In genomic region chr11:126855536-126855935, GRCh38 we compare ENCODE assay signal across 35 cellular contexts.
DNase-seq lines count a peak whose midpoint lies in the region; ATAC-seq and TF ChIP-seq lines count a peak whose summit lies in the region.
"Had no signal": no experiment of that assay in that cellular context is flagged by ENCODE, and none has a peak within 500 bp of the region (broad histone marks: within the 10 kb centered on the region; RNA-seq: fewer than 3 reads in every experiment).

No MANE protein-coding gene starts in this region.

- H2AK5ac ChIP-seq in mesenchymal stem cell (ENCODE audit: low read length, severe bottlenecking) = peak overlapping the region; percentile 79
- no peak overlapping the region for H2AK5ac ChIP-seq in neuronal stem cell (ENCODE audit: low read depth, low read length)

- DNase-seq in endodermal cell (peak; percentile 25), mesenchymal stem cell (no peak), neuronal stem cell (ENCODE audit: low spot score) (no peak), osteocyte (ENCODE audit: extremely low spot score, unreplicated experiment) (peak; percentile 59), immature natural killer cell (no peak)
- DNase-seq in stimulated activated CD4-positive, alpha-beta T cell treated with anti-CD3 and anti-CD28 coated beads, Interleukin-4, amount 100 ng/mL, for 24 hours = no peak
- DNase-seq: 8988T; ACHN; AML-193; BE2C; C1 segment of cervical spinal cord; Caco-2; Calu3; CD4-positive, alpha-beta memory T cell; CD4-positive, alpha-beta T cell; CD4-positive, CD25-positive, alpha-beta regulatory T cell; CD8-positive, alpha-beta memory T cell; CD8-positive, alpha-beta T cell; COR-L47; DMS 273 treated with DMSO at 0.1 percent for 48 hours; DMS153; DMS53; DMS79; DMS79 treated with DMSO at 0.1 percent for 48 hours; DND-41; EL had no signal

- no peak overlapping the region for H3K4me2 ChIP-seq in mesenchymal stem cell (ENCODE audit: low read length, poor library complexity, severe bottlenecking)
- no peak overlapping the region for H3K4me2 ChIP-seq in neuronal stem cell (ENCODE audit: insufficient read depth, low read length, poor library complexity, severe bottlenecking)
- H3K4me2 ChIP-seq: A549; BLaER1; BLaER1 treated with 17β-estradiol and CSF1 and Interleukin-3, amounts not matched to agents 10 nM and 100 nM had no signal

- H3K27ac ChIP-seq in endodermal cell (ENCODE audit: low read depth, low read length) = no peak overlapping the region
- H3K27ac ChIP-seq in mesenchymal stem cell (ENCODE audit: low read length, poor library complexity, severe bottlenecking) = no peak overlapping the region
- no peak overlapping the region for H3K27ac ChIP-seq in neuronal stem cell (replicated peaks; ENCODE audit: low read length)
- H3K27ac ChIP-seq: 22Rv1; BLaER1; BLaER1 treated with 17β-estradiol and CSF1 and Interleukin-3, amounts not matched to agents 10 nM and 100 nM; C4-2B had no signal

- H3K14ac ChIP-seq in mesenchymal stem cell (ENCODE audit: low read length in 2 of 2) (no peak overlapping the region), neuronal stem cell (ENCODE audit: low read length) (no peak overlapping the region)

- H2AFZ ChIP-seq in mesenchymal stem cell (ENCODE audit: low read depth, low read length) (no peak overlapping the region), neuronal stem cell (ENCODE audit: low read length) (no peak overlapping the region)

- H3K9me3 Mint-ChIP-seq in endodermal cell (no peaks in the 10 kb centered on the region), osteocyte (ENCODE audit: unreplicated experiment) (no peaks in the 10 kb centered on the region), immature natural killer cell (no peaks in the 10 kb centered on the region)
- H3K9me3 Mint-ChIP-seq: CD4-positive, alpha-beta memory T cell; CD4-positive, alpha-beta T cell; CD8-positive, alpha-beta T cell had no signal

- H3K23ac ChIP-seq in mesenchymal stem cell (ENCODE audit: low read length in 2 of 2) = no peak overlapping the region
- no peak overlapping the region for H3K23ac ChIP-seq in neuronal stem cell (ENCODE audit: low read depth, low read length, poor library complexity)

- H3K27ac Mint-ChIP-seq in endodermal cell = no peak overlapping the region
- no peak overlapping the region for H3K27ac Mint-ChIP-seq in osteocyte (ENCODE audit: unreplicated experiment)
- no peak overlapping the region for H3K27ac Mint-ChIP-seq in immature natural killer cell
- H3K27ac Mint-ChIP-seq: B cell; CD14-positive monocyte; CD4-positive, alpha-beta T cell; CD4-positive, CD25-positive, alpha-beta regulatory T cell; CD8-positive, alpha-beta memory T cell; CD8-positive, alpha-beta T cell had no signal

- H3K36me3 Mint-ChIP-seq in endodermal cell (ENCODE audit: low read depth) = no peaks in the 10 kb centered on the region
- H3K36me3 Mint-ChIP-seq in osteocyte (ENCODE audit: unreplicated experiment) = no peaks in the 10 kb centered on the region
- H3K36me3 Mint-ChIP-seq in immature natural killer cell = no peaks in the 10 kb centered on the region
- H3K36me3 Mint-ChIP-seq: CD14-positive monocyte; CD4-positive, alpha-beta memory T cell; CD4-positive, CD25-positive, alpha-beta regulatory T cell; CD8-positive, alpha-beta memory T cell; CD8-positive, alpha-beta T cell had no signal

- H3K36me3 ChIP-seq in endodermal cell (ENCODE audit: control insufficient read depth, insufficient read depth, low read length) (no peaks in the 10 kb centered on the region), mesenchymal stem cell (ENCODE audit: control insufficient read depth in 1 of 2, insufficient read depth in 2 of 2, low read depth in 1 of 2, low read length in 2 of 2) (no peaks in the 10 kb centered on the region), neuronal stem cell (replicated peaks in 1 of 2; ENCODE audit: control insufficient read depth in 2 of 2, insufficient read depth in 2 of 2, low read length in 2 of 2) (no peaks in the 10 kb centered on the region)
- H3K36me3 ChIP-seq: BE2C; BLaER1; BLaER1 treated with 17β-estradiol and CSF1 and Interleukin-3, amounts not matched to agents 10 nM and 100 nM had no signal

- H3K4me1 Mint-ChIP-seq in endodermal cell = no peaks in the 10 kb centered on the region
- peaks cover 12% of the 10 kb centered on the region for H3K4me1 Mint-ChIP-seq in osteocyte (ENCODE audit: unreplicated experiment)
- H3K4me1 Mint-ChIP-seq in immature natural killer cell = no peaks in the 10 kb centered on the region
- H3K4me1 Mint-ChIP-seq: B cell; CD14-positive monocyte; CD4-positive, alpha-beta memory T cell; CD4-positive, CD25-positive, alpha-beta regulatory T cell; CD8-positive, alpha-beta memory T cell had no signal

- H2BK5ac ChIP-seq in mesenchymal stem cell (ENCODE audit: low read depth, low read length, poor library complexity, severe bottlenecking) (peak overlapping the region; percentile 20), neuronal stem cell (ENCODE audit: low read length) (peak overlapping the region; percentile 6)

- no peak overlapping the region for H4K91ac ChIP-seq in mesenchymal stem cell (ENCODE audit: low read length)
- no peak overlapping the region for H4K91ac ChIP-seq in neuronal stem cell (ENCODE audit: low read depth, low read length, poor library complexity)

- H3K4me1 ChIP-seq in endodermal cell (ENCODE audit: control insufficient read depth, insufficient read depth, low read length) (no peaks in the 10 kb centered on the region), mesenchymal stem cell (ENCODE audit: control insufficient read depth, insufficient read depth, low read depth, low read length) (peaks cover 10% of the 10 kb centered on the region), neuronal stem cell (ENCODE audit: control insufficient read depth in 2 of 2, insufficient read depth in 1 of 2, low read depth in 1 of 2, low read length in 2 of 2) (no peaks in the 10 kb centered on the region)
- H3K4me1 ChIP-seq: BE2C; BLaER1; BLaER1 treated with 17β-estradiol and CSF1 and Interleukin-3, amounts not matched to agents 10 nM and 100 nM; Caco-2 had no signal

- H3K9me3 ChIP-seq in endodermal cell (ENCODE audit: control insufficient read depth, low read length) (no peaks in the 10 kb centered on the region), mesenchymal stem cell (ENCODE audit: control insufficient read depth, low read length) (no peaks in the 10 kb centered on the region), neuronal stem cell (replicated peaks in 1 of 2; ENCODE audit: control insufficient read depth in 2 of 2, insufficient read depth in 1 of 2, low read depth in 1 of 2, low read length in 2 of 2) (no peaks in the 10 kb centered on the region)
- H3K9me3 ChIP-seq: A549; BE2C; BLaER1; BLaER1 treated with 17β-estradiol and CSF1 and Interleukin-3, amounts not matched to agents 10 nM and 100 nM; Caco-2 had no signal

- H3K18ac ChIP-seq in mesenchymal stem cell (ENCODE audit: low read depth in 1 of 2, low read length in 2 of 2) = no peak overlapping the region
- peak overlapping the region; percentile 35 for H3K18ac ChIP-seq in neuronal stem cell (ENCODE audit: low read length)

- H3K79me1 ChIP-seq in mesenchymal stem cell (replicated peaks; ENCODE audit: low read length, poor library complexity, severe bottlenecking) (peaks cover 16% of the 10 kb centered on the region), neuronal stem cell (ENCODE audit: low read depth, low read length) (no peaks in the 10 kb centered on the region)

- H3K4me3 ChIP-seq in endodermal cell (ENCODE audit: low read length) = no peak overlapping the region
- H3K4me3 ChIP-seq in mesenchymal stem cell (ENCODE audit: insufficient read depth in 1 of 2, low read depth in 1 of 2, low read length in 2 of 2) = no peak overlapping the region
- no peak overlapping the region for H3K4me3 ChIP-seq in neuronal stem cell (ENCODE audit: low read length in 2 of 2)
- H3K4me3 ChIP-seq: A549; BLaER1; BLaER1 treated with 17β-estradiol and CSF1 and Interleukin-3, amounts not matched to agents 10 nM and 100 nM had no signal

- H2BK12ac ChIP-seq in mesenchymal stem cell (ENCODE audit: low read length in 2 of 2) (no peak overlapping the region), neuronal stem cell (ENCODE audit: low read length) (no peak overlapping the region)

- ATAC-seq in HG02884 (IDR thresholded peaks at IDR 0.05; ENCODE audit: unreplicated experiment) (no peak), HG03159 (IDR thresholded peaks at IDR 0.05; ENCODE audit: unreplicated experiment) (no peak)
- ATAC-seq: A549; CD8-positive, alpha-beta T cell had no signal

- H3K27me3 Mint-ChIP-seq in endodermal cell (ENCODE audit: insufficient read depth) (peaks cover 10% of the 10 kb centered on the region), osteocyte (ENCODE audit: unreplicated experiment) (no peaks in the 10 kb centered on the region), immature natural killer cell (ENCODE audit: low read depth in 3 of 3) (peaks cover 0 to 2% (median 1%) of the 10 kb centered on the region in 3 donors)
- H3K27me3 Mint-ChIP-seq: CD4-positive, alpha-beta memory T cell; CD4-positive, CD25-positive, alpha-beta regulatory T cell; CD8-positive, alpha-beta memory T cell had no signal

- H3K4ac ChIP-seq in mesenchymal stem cell (ENCODE audit: low read depth in 1 of 2, low read length in 2 of 2) = no peak overlapping the region
- H3K4ac ChIP-seq in neuronal stem cell (ENCODE audit: low read length) = no peak overlapping the region

- H3K4me3 Mint-ChIP-seq in endodermal cell (no peak overlapping the region), osteocyte (ENCODE audit: unreplicated experiment) (no peak overlapping the region), immature natural killer cell (no peak overlapping the region)
- H3K4me3 Mint-ChIP-seq: B cell; CD4-positive, alpha-beta memory T cell; CD4-positive, alpha-beta T cell; CD4-positive, CD25-positive, alpha-beta regulatory T cell; CD8-positive, alpha-beta memory T cell; CD8-positive, alpha-beta T cell had no signal

- H2BK120ac ChIP-seq in mesenchymal stem cell (ENCODE audit: low read depth, low read length) = no peak overlapping the region
- no peak overlapping the region for H2BK120ac ChIP-seq in neuronal stem cell (ENCODE audit: low read depth, low read length)

- H3K9ac ChIP-seq in endodermal cell (ENCODE audit: extremely low read depth, low read length, poor library complexity, severe bottlenecking) = no peak overlapping the region
- no peak overlapping the region for H3K9ac ChIP-seq in mesenchymal stem cell (ENCODE audit: low read length)
- no peak overlapping the region for H3K9ac ChIP-seq in neuronal stem cell (ENCODE audit: low read depth, low read length, poor library complexity)
- H3K9ac ChIP-seq: BLaER1; BLaER1 treated with 17β-estradiol and CSF1 and Interleukin-3, amounts not matched to agents 10 nM and 100 nM had no signal

- H3K27me3 ChIP-seq in endodermal cell (ENCODE audit: control insufficient read depth, insufficient read depth, low read length, poor library complexity, severe bottlenecking) (peaks cover 6% of the 10 kb centered on the region), mesenchymal stem cell (ENCODE audit: control insufficient read depth in 1 of 2, insufficient read depth in 1 of 2, low read length in 2 of 2) (no peaks in the 10 kb centered on the region), neuronal stem cell (ENCODE audit: control insufficient read depth in 3 of 3, insufficient read depth in 3 of 3, low read depth in 1 of 3, low read length in 3 of 3) (no peaks in the 10 kb centered on the region)
- H3K27me3 ChIP-seq: BLaER1; BLaER1 treated with 17β-estradiol and CSF1 and Interleukin-3, amounts not matched to agents 10 nM and 100 nM had no signal

- TF ChIP-seq CTCF in endodermal cell (conservative IDR thresholded peaks at IDR 0.05) (no peak), osteocyte (IDR thresholded peaks at IDR 0.05) (no peak)

- H4K8ac ChIP-seq in mesenchymal stem cell (ENCODE audit: low read length) (no peak overlapping the region), neuronal stem cell (ENCODE audit: low read depth, low read length) (no peak overlapping the region)

- H2BK15ac ChIP-seq in mesenchymal stem cell (ENCODE audit: low read depth, poor library complexity, severe bottlenecking) (no peak overlapping the region), neuronal stem cell (ENCODE audit: low read length) (no peak overlapping the region)

Comparison
In these comparisons a context has a peak if more than half of its experiments do, and no peak if none do; other contexts are left out.
1. DNase-seq: peak in endodermal cell (single experiment) and osteocyte (single experiment); none in mesenchymal stem cell (single experiment), neuronal stem cell (single experiment), immature natural killer cell (0 of 3) and stimulated activated CD4-positive, alpha-beta T cell treated with anti-CD3 and anti-CD28 coated beads, Interleukin-4, amount 100 ng/mL, for 24 hours (single experiment).